Comparison of ENCODE assay signal across 21 cellular contexts in the genomic region with DNA sequence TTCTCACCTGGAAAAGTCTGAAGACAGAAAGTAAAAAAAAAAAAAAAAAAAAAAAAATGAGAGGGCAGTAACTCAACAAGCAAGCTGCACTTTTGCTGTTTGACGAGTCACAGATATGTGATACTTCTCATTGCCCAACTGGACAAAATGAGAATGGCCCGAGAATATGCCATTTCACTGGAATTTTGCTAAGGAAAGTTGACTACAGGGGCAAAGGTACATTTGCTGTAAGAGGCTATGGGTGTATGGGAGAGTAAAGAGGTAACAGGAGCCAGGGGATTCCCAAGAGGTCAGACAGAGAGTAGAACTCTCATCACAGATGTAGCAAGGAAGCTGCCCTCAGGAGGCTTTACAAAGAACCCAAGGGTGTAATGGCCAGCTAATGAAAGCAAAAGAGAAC.
"Had no signal": no experiment of that assay in that cellular context is flagged by ENCODE, and none has a peak within 500 bp of the region (broad histone marks: within the 10 kb centered on the region; RNA-seq: fewer than 3 reads in every experiment).

No MANE protein-coding gene starts in this region.

- H3K36me3 Mint-ChIP-seq: natural killer cell; stimulated activated effector memory CD8-positive, alpha-beta T cell treated with anti-CD3 and anti-CD28 coated beads, Interleukin-12 subunit alpha, Interleukin-12 subunit beta, amount 100 ng/mL, for 72 hours had no signal

- H3K9me3 ChIP-seq: esophagus squamous epithelium, heart left ventricle, mucosa of descending colon, ovary, tibial artery, upper lobe of right lung, vagina had no signal

- H3K27ac ChIP-seq: epithelial cell of prostate, esophagus squamous epithelium, heart left ventricle, ovary, tibial artery, upper lobe of right lung, vagina had no signal

- H3K4me3 ChIP-seq: esophagus squamous epithelium, heart left ventricle, mucosa of descending colon, ovary, smooth muscle cell, tibial artery, upper lobe of right lung, vagina had no signal

- FAIRE-seq: endometrium had no signal

- DNase-seq: effector memory CD4-positive, alpha-beta T cell; esophagus squamous epithelium; foreskin melanocyte; heart left ventricle; hippocampal formation; left colon; mucosa of descending colon; natural killer cell; ovary; right cardiac atrium; stimulated activated CD4-positive, alpha-beta T cell treated with anti-CD3 and anti-CD28 coated beads, Interleukin-4, amount 100 ng/mL, for 1 hour; stimulated activated CD8-positive, alpha-beta memory T cell treated with anti-CD3 and anti-CD28 coated beads, Interleukin-4, amount 100 ng/mL, for 48 hours; stimulated activated naive CD8-positive, alpha-beta T cell treated with anti-CD3 and anti-CD28 coated beads, Interleukin-15, Interleukin-2, amounts not matched to agents 100 U/mL and 50 U/mL, for 24 hours; tibial artery; upper lobe of right lung had no signal

- H3K27ac Mint-ChIP-seq: natural killer cell; stimulated activated effector memory CD8-positive, alpha-beta T cell treated with anti-CD3 and anti-CD28 coated beads, Interleukin-12 subunit alpha, Interleukin-12 subunit beta, amount 100 ng/mL, for 72 hours had no signal

- H3K36me3 ChIP-seq: esophagus squamous epithelium, heart left ventricle, ovary, tibial artery, upper lobe of right lung, vagina had no signal

- H3K27me3 ChIP-seq: esophagus squamous epithelium, heart left ventricle, ovary, tibial artery, upper lobe of right lung, vagina had no signal

- H3K4me1 ChIP-seq: esophagus squamous epithelium, tibial artery, upper lobe of right lung, vagina had no signal

- H3K4me3 Mint-ChIP-seq: natural killer cell; neural crest cell; stimulated activated effector memory CD8-positive, alpha-beta T cell treated with anti-CD3 and anti-CD28 coated beads, Interleukin-12 subunit alpha, Interleukin-12 subunit beta, amount 100 ng/mL, for 72 hours had no signal

- ATAC-seq: heart left ventricle; left colon; mucosa of descending colon; natural killer cell; right cardiac atrium; stimulated activated effector memory CD8-positive, alpha-beta T cell treated with anti-CD3 and anti-CD28 coated beads, Interleukin-12 subunit alpha, Interleukin-12 subunit beta, amount 100 ng/mL, for 72 hours; stimulated activated naive CD8-positive, alpha-beta T cell treated with anti-CD3 and anti-CD28 coated beads, Interleukin-15, Interleukin-2, amounts not matched to agents 100 U/mL and 50 U/mL, for 24 hours; upper lobe of right lung had no signal
